In genomic region chr12:53995311-53996187, GRCh38 we compare ENCODE assay signal across 1 cellular context.
TF ChIP-seq lines count a peak whose summit lies in the region.

No MANE protein-coding gene starts in this region.

TF ChIP-seq in K562, 482 proteins besides CTCF, POLR2A, EP300 and RAD21 (continued from another document and continues in another):
- TF ChIP-seq ZNF253 (CRISPR knock-in tag; conservative IDR thresholded peaks at IDR 0.05) (no peak), ZNF395 (CRISPR knock-in tag; IDR thresholded peaks at IDR 0.05) (0 out of 2 replicates have a peak, but pooled peaks have one; percentile 25), CBX1 (IDR thresholded peaks at IDR 0.05; ENCODE audit: low read depth) (no peak; the same call in 1 of the 2 replicates), FOXJ3 (CRISPR knock-in tag; IDR thresholded peaks at IDR 0.05) (no peak), NFXL1 (CRISPR knock-in tag; IDR thresholded peaks at IDR 0.05) (no peak), ELF2 (CRISPR knock-in tag; IDR thresholded peaks at IDR 0.05) (peak; percentile 61; the same call in 1 of the 2 replicates), ZNF609 (CRISPR knock-in tag; IDR thresholded peaks at IDR 0.05; ENCODE audit: borderline replicate concordance) (no peak), CHD2 (IDR thresholded peaks at IDR 0.05; ENCODE audit: low read depth, low read length) (no peak), HBP1 (CRISPR knock-in tag; IDR thresholded peaks at IDR 0.05) (no peak), XRCC4 (IDR thresholded peaks at IDR 0.05; ENCODE audit: extremely low read depth, insufficient read depth, insufficient read length) (no peak), CHD7 (IDR thresholded peaks at IDR 0.05; ENCODE audit: low read depth, low read length) (no peak), SFPQ (IDR thresholded peaks at IDR 0.05; ENCODE audit: low read depth, low read length) (no peak), ZNF551 (CRISPR knock-in tag; IDR thresholded peaks at IDR 0.05) (no peak), ETV6 (IDR thresholded peaks at IDR 0.05; ENCODE audit: borderline replicate concordance in 1 of 2, low read depth in 2 of 2, low read length in 1 of 2) (peak in 1 of 2 experiments; percentile 65; a peak in 1 of 4 replicates), ETV6 (CRISPR knock-in tag; IDR thresholded peaks at IDR 0.05; ENCODE audit: borderline replicate concordance) (no peak), ZEB2 (IDR thresholded peaks at IDR 0.05) (no peak), ATF3 (IDR thresholded peaks at IDR 0.05) (no peak), ATF3 (CRISPR knock-in tag; conservative IDR thresholded peaks at IDR 0.05) (no peak), ZBTB49 (CRISPR knock-in tag; IDR thresholded peaks at IDR 0.05; ENCODE audit: borderline replicate concordance) (no peak), ELF4 (CRISPR knock-in tag; IDR thresholded peaks at IDR 0.05) (no peak), TOE1 (IDR thresholded peaks at IDR 0.05; ENCODE audit: borderline replicate concordance) (no peak), TOE1 (CRISPR knock-in tag; IDR thresholded peaks at IDR 0.05; ENCODE audit: borderline replicate concordance, low read depth) (no peak), ZNF24 (IDR thresholded peaks at IDR 0.05) (no peak), TARDBP (IDR thresholded peaks at IDR 0.05) (no peak), SAFB2 (IDR thresholded peaks at IDR 0.05; ENCODE audit: borderline replicate concordance, low read depth, low read length, severe bottlenecking) (no peak), ZNF512 (tag; IDR thresholded peaks at IDR 0.05) (0 out of 2 replicates have a peak, but pooled peaks have one; percentile 18)
